ENCODE assay signal across 8 cellular contexts in the genomic region with DNA sequence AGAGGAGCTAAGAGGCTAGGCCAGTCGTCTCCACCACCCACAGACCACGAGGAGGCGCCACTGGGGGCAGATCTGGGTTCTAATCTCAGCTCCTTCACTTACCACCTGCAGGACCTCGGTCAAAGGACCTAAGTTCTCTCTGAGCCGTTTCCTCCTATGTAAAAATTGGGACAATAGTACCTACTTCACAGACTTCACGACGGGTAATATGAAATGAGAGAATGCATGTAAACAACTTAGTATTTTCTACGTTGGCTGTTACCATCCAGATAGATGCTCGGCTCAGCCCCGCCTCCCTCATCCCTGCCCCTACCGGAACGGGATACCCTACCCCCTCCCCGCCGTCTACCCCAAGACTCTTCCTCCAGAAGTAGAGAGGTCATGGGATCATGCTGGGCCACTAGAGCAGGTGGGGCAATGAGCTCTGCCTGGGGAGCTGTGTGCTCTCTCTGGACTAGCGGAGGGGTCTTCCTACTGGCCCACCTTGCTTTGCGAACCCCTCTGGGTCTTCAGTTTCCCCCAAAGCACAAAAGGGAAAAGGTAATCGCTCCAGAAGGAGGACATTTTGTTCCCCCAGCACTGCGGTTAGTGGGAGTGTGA. TPM values are rescaled to one million over a fixed set of nuclear protein-coding genes. Genes with fewer than 3 reads are reported as not detected.
DNase-seq lines count a peak whose midpoint lies in the region; ATAC-seq, FAIRE-seq and TF ChIP-seq lines count a peak whose summit lies in the region.

No MANE protein-coding gene starts in this region.

- peak; percentile 53 to 68 for TF ChIP-seq CTCF in endothelial cell of umbilical vein (IDR thresholded peaks at IDR 0.05; ENCODE audit: extremely low read depth in 1 of 2, insufficient read depth in 1 of 2, low read depth in 1 of 2, low read length in 2 of 2)

- H3K4me3 Mint-ChIP-seq in activated CD8-positive, alpha-beta T cell treated with anti-CD3 and anti-CD28 coated beads, Interleukin-2, amount 10 ng/mL, durations not matched to agents 7 days and 5 days = peak overlapping the region; percentile 81
- H3K4me3 Mint-ChIP-seq in stimulated activated naive CD8-positive, alpha-beta T cell treated with anti-CD3 and anti-CD28 coated beads, Interleukin-15, Interleukin-2, amounts not matched to agents 100 ng/mL and 50 ng/mL, for 24 hours = peak overlapping the region; percentile 87

- dilution Hi-C loops in endothelial cell of umbilical vein (cut with MboI; ENCODE audit: extremely low pct_ligation_motif_present, low sequenced_read_pairs) = no loop called here

- H3K36me3 Mint-ChIP-seq in activated CD8-positive, alpha-beta T cell treated with anti-CD3 and anti-CD28 coated beads, Interleukin-2, amount 10 ng/mL, durations not matched to agents 7 days and 5 days (ENCODE audit: low read depth) = peaks cover 35% of the 10 kb centered on the region
- H3K36me3 Mint-ChIP-seq in stimulated activated naive CD8-positive, alpha-beta T cell treated with anti-CD3 and anti-CD28 coated beads, Interleukin-15, Interleukin-2, amounts not matched to agents 100 ng/mL and 50 ng/mL, for 24 hours (ENCODE audit: low read depth) = peaks cover 31% of the 10 kb centered on the region

- H3K27ac ChIP-seq in endothelial cell of umbilical vein (ENCODE audit: insufficient read depth, low read depth, low read length) = peak overlapping the region; percentile 83

- H3K36me3 ChIP-seq in endothelial cell of umbilical vein (ENCODE audit: control insufficient read depth in 2 of 2, extremely low read depth in 1 of 2, insufficient read depth in 2 of 2, low read length in 2 of 2) = no peaks in the 10 kb centered on the region
- H3K36me3 ChIP-seq in mucosa of stomach (ENCODE audit: control insufficient read depth, insufficient read depth, low read length) = no peaks in the 10 kb centered on the region

- intact Hi-C loops in endothelial cell of umbilical vein (cut with micrococcal nuclease) = loop anchor here (1.0 to 10.0 kb wide), 6 partner anchors 9 to 343 kb away; a partner anchor contains a TSS

- DNase-seq in ELF-1 (ENCODE audit: low read depth, low spot score) (peak; percentile 82), NAMALWA (ENCODE audit: low spot score) (peak; percentile 58), endothelial cell of umbilical vein (ENCODE audit: low read depth, low spot score) (peak; percentile 52), NK-92 (lab: John Stamatoyannopoulos, UW; ENCODE audit: unreplicated experiment) (no peak)
- peak; percentile 66 for DNase-seq in activated CD8-positive, alpha-beta T cell treated with anti-CD3 and anti-CD28 coated beads, Interleukin-2, amount 10 ng/mL, durations not matched to agents 7 days and 5 days

- H3K9ac ChIP-seq in endothelial cell of umbilical vein (replicated peaks; ENCODE audit: extremely low read depth, insufficient read depth, low read length) (peak overlapping the region; percentile 68), mucosa of stomach (ENCODE audit: low read length) (peak overlapping the region; percentile 93)

- CTCF ChIA-PET in activated CD8-positive, alpha-beta T cell treated with anti-CD3 and anti-CD28 coated beads, Interleukin-2, amount 10 ng/mL, durations not matched to agents 7 days and 5 days (lab: Charles Lee) = interaction anchor here (0.7 to 12.0 kb wide), 25 partner anchors 9 to 455 kb away, joined by 3 to 257 read pairs (median 6); a partner anchor contains a TSS
- CTCF ChIA-PET in endothelial cell of umbilical vein (lab: Charles Lee) = interaction anchor here (0.6 to 10.0 kb wide), 30 partner anchors 9 to 536 kb away, joined by 3 to 122 read pairs (median 5); a partner anchor contains a TSS

- POLR2A ChIA-PET in activated CD8-positive, alpha-beta T cell treated with anti-CD3 and anti-CD28 coated beads, Interleukin-2, amount 10 ng/mL, durations not matched to agents 7 days and 5 days (lab: Charles Lee) = interaction anchor here (0.6 to 6.1 kb wide), 11 partner anchors 8 to 132 kb away, joined by 3 to 86 read pairs (median 3); a partner anchor contains a TSS
- POLR2A ChIA-PET in endothelial cell of umbilical vein (lab: Charles Lee) = interaction anchor here (0.6 kb wide), 1 partner anchor 40 kb away, joined by 11 read pairs; no protein-coding TSS in a partner anchor

- H3K27me3 Mint-ChIP-seq in activated CD8-positive, alpha-beta T cell treated with anti-CD3 and anti-CD28 coated beads, Interleukin-2, amount 10 ng/mL, durations not matched to agents 7 days and 5 days (ENCODE audit: low read depth) = no peaks in the 10 kb centered on the region
- no peaks in the 10 kb centered on the region for H3K27me3 Mint-ChIP-seq in stimulated activated naive CD8-positive, alpha-beta T cell treated with anti-CD3 and anti-CD28 coated beads, Interleukin-15, Interleukin-2, amounts not matched to agents 100 ng/mL and 50 ng/mL, for 24 hours

- H3K9me3 Mint-ChIP-seq in activated CD8-positive, alpha-beta T cell treated with anti-CD3 and anti-CD28 coated beads, Interleukin-2, amount 10 ng/mL, durations not matched to agents 7 days and 5 days (ENCODE audit: insufficient read depth) = no peaks in the 10 kb centered on the region
- H3K9me3 Mint-ChIP-seq in stimulated activated naive CD8-positive, alpha-beta T cell treated with anti-CD3 and anti-CD28 coated beads, Interleukin-15, Interleukin-2, amounts not matched to agents 100 ng/mL and 50 ng/mL, for 24 hours = no peaks in the 10 kb centered on the region

- FAIRE-seq in endothelial cell of umbilical vein (lab: Jason Lieb, UNC) = no peak

- H3K9me3 ChIP-seq in endothelial cell of umbilical vein (replicated peaks; ENCODE audit: control insufficient read depth, insufficient read depth, low read length) = no peaks in the 10 kb centered on the region
- no peaks in the 10 kb centered on the region for H3K9me3 ChIP-seq in mucosa of stomach (ENCODE audit: control insufficient read depth, low read length)

- H3K27ac Mint-ChIP-seq in activated CD8-positive, alpha-beta T cell treated with anti-CD3 and anti-CD28 coated beads, Interleukin-2, amount 10 ng/mL, durations not matched to agents 7 days and 5 days = peak overlapping the region; percentile 81
- peak overlapping the region; percentile 80 for H3K27ac Mint-ChIP-seq in stimulated activated naive CD8-positive, alpha-beta T cell treated with anti-CD3 and anti-CD28 coated beads, Interleukin-15, Interleukin-2, amounts not matched to agents 100 ng/mL and 50 ng/mL, for 24 hours

- no peak for TF ChIP-seq POLR2A in endothelial cell of umbilical vein (IDR thresholded peaks at IDR 0.05; ENCODE audit: low read depth, low read length)

- peak overlapping the region; percentile 61 for H2AFZ ChIP-seq in endothelial cell of umbilical vein (ENCODE audit: low read depth, low read length)

- H3K9me1 ChIP-seq in endothelial cell of umbilical vein (replicated peaks; ENCODE audit: control insufficient read depth, extremely low read depth, insufficient read depth, low read length) = no peaks in the 10 kb centered on the region

- H3K4me1 ChIP-seq in endothelial cell of umbilical vein (ENCODE audit: control insufficient read depth, extremely low read depth, insufficient read depth, low read length) = peaks cover 45% of the 10 kb centered on the region
- H3K4me1 ChIP-seq in mucosa of stomach (ENCODE audit: control insufficient read depth, insufficient read depth, low read length) = peaks cover 14% of the 10 kb centered on the region

- H3K4me3 ChIP-seq in endothelial cell of umbilical vein (replicated peaks in 1 of 3; ENCODE audit: insufficient read depth in 1 of 3, low read depth in 1 of 3, low read length in 3 of 3) = peak overlapping the region; percentile 51 to 80 (median 69)
- H3K4me3 ChIP-seq in mucosa of stomach (ENCODE audit: low read length) = peak overlapping the region; percentile 97

- no peaks in the 10 kb centered on the region for H3K27me3 ChIP-seq in endothelial cell of umbilical vein (ENCODE audit: control insufficient read depth in 2 of 2, insufficient read depth in 2 of 2, low read length in 2 of 2)
- H3K27me3 ChIP-seq in mucosa of stomach (ENCODE audit: control insufficient read depth, insufficient read depth, low read length) = no peaks in the 10 kb centered on the region

- peaks cover 85% of the 10 kb centered on the region for H3K4me1 Mint-ChIP-seq in activated CD8-positive, alpha-beta T cell treated with anti-CD3 and anti-CD28 coated beads, Interleukin-2, amount 10 ng/mL, durations not matched to agents 7 days and 5 days (ENCODE audit: low read depth)
- H3K4me1 Mint-ChIP-seq in stimulated activated naive CD8-positive, alpha-beta T cell treated with anti-CD3 and anti-CD28 coated beads, Interleukin-15, Interleukin-2, amounts not matched to agents 100 ng/mL and 50 ng/mL, for 24 hours (ENCODE audit: low read depth) = peaks cover 88% of the 10 kb centered on the region

- ATAC-seq in activated CD8-positive, alpha-beta T cell treated with anti-CD3 and anti-CD28 coated beads, Interleukin-2, amount 10 ng/mL, durations not matched to agents 7 days and 5 days = no peak
- no peak for ATAC-seq in GM21390 (IDR thresholded peaks at IDR 0.05; ENCODE audit: unreplicated experiment)

- TSS peak; percentile 52 for BruUV-seq in endothelial cell of umbilical vein (replicated peaks; lab: Mats Ljungman, UMichigan)

- H3K4me2 ChIP-seq in endothelial cell of umbilical vein (ENCODE audit: insufficient read depth, low read length) = peak overlapping the region; percentile 76

- H4K20me1 ChIP-seq in endothelial cell of umbilical vein (replicated peaks; ENCODE audit: control insufficient read depth, extremely low read depth, insufficient read depth, low read length) = no peaks in the 10 kb centered on the region

- H3K79me2 ChIP-seq in endothelial cell of umbilical vein (ENCODE audit: control insufficient read depth, insufficient read depth, low read length) = no peaks in the 10 kb centered on the region

RNA-seq across cellular contexts. Expression of a gene that starts 0.5 kb away (rescaled TPM):
- 10 to 100 TPM; 34.9 to 41.0 TPM for total RNA-seq in activated CD8-positive, alpha-beta T cell treated with anti-CD3 and anti-CD28 coated beads, Interleukin-2, amount 10 ng/mL, durations not matched to agents 7 days and 5 days
- total RNA-seq in endothelial cell of umbilical vein = 49.3 and 52.1 TPM in 2 replicates
- 19.8 and 22.5 TPM in 2 replicates for polyA plus RNA-seq in endothelial cell of umbilical vein
- 21.3 and 24.2 TPM in 2 replicates for polyA plus RNA-seq in endothelial cell of umbilical vein (2011; cell fraction: cytosol; rRNA removed)
- polyA plus RNA-seq in endothelial cell of umbilical vein (2011; cell fraction: nucleus; rRNA removed) = 19.6 and 24.1 TPM in 2 replicates
- 68.0 and 74.4 TPM in 2 replicates for polyA plus RNA-seq in endothelial cell of umbilical vein (2012)
- 20.1 and 38.6 TPM in 2 replicates for polyA minus RNA-seq in endothelial cell of umbilical vein
- polyA minus RNA-seq in endothelial cell of umbilical vein (2011; cell fraction: cytosol; rRNA and poly(A)+ RNA removed) = 13.1 TPM
- 10.2 and 13.2 TPM in 2 replicates for polyA minus RNA-seq in endothelial cell of umbilical vein (2011; cell fraction: nucleus; rRNA and poly(A)+ RNA removed)

RNA-seq across cellular contexts. Expression of a gene that starts 43.4 kb away (rescaled TPM):
- 10 to 100 TPM; 22.2 to 26.0 TPM for total RNA-seq in activated CD8-positive, alpha-beta T cell treated with anti-CD3 and anti-CD28 coated beads, Interleukin-2, amount 10 ng/mL, durations not matched to agents 7 days and 5 days
- 53.1 and 55.9 TPM in 2 replicates for total RNA-seq in endothelial cell of umbilical vein
- 20.3 and 23.5 TPM in 2 replicates for polyA plus RNA-seq in endothelial cell of umbilical vein
- polyA plus RNA-seq in endothelial cell of umbilical vein (2011; cell fraction: cytosol; rRNA removed) = 31.4 and 34.3 TPM in 2 replicates
- 32.0 and 32.5 TPM in 2 replicates for polyA plus RNA-seq in endothelial cell of umbilical vein (2011; cell fraction: nucleus; rRNA removed)
- polyA plus RNA-seq in endothelial cell of umbilical vein (2012) = 75.7 and 87.2 TPM in 2 replicates
- polyA minus RNA-seq in endothelial cell of umbilical vein = 56.2 and 56.9 TPM in 2 replicates
- polyA minus RNA-seq in endothelial cell of umbilical vein (2011; cell fraction: cytosol; rRNA and poly(A)+ RNA removed) = 8.6 TPM
- 18.4 and 29.8 TPM in 2 replicates for polyA minus RNA-seq in endothelial cell of umbilical vein (2011; cell fraction: nucleus; rRNA and poly(A)+ RNA removed)

RNA-seq across cellular contexts. Expression of a gene that starts 54.3 kb away (rescaled TPM):
- total RNA-seq in activated CD8-positive, alpha-beta T cell treated with anti-CD3 and anti-CD28 coated beads, Interleukin-2, amount 10 ng/mL, durations not matched to agents 7 days and 5 days = under 1 TPM; 0.26 to 0.29 TPM
- total RNA-seq in endothelial cell of umbilical vein = 18.5 and 20.4 TPM in 2 replicates
- 5.5 and 6.2 TPM in 2 replicates for polyA plus RNA-seq in endothelial cell of umbilical vein
- polyA plus RNA-seq in endothelial cell of umbilical vein (2011; cell fraction: cytosol; rRNA removed) = 3.2 and 3.6 TPM in 2 replicates
- polyA plus RNA-seq in endothelial cell of umbilical vein (2011; cell fraction: nucleus; rRNA removed) = 2.6 and 2.9 TPM in 2 replicates
- polyA plus RNA-seq in endothelial cell of umbilical vein (2012) = 5.4 and 7.7 TPM in 2 replicates
- polyA minus RNA-seq in endothelial cell of umbilical vein = 6.9 and 10.3 TPM in 2 replicates
- 0.82 TPM for polyA minus RNA-seq in endothelial cell of umbilical vein (2011; cell fraction: cytosol; rRNA and poly(A)+ RNA removed)
- polyA minus RNA-seq in endothelial cell of umbilical vein (2011; cell fraction: nucleus; rRNA and poly(A)+ RNA removed) = 2.7 and 5.1 TPM in 2 replicates

Comparison
In these comparisons a context has a peak if more than half of its experiments do, and no peak if none do; other contexts are left out.
1. RNA of a gene that starts 54.3 kb away (total RNA-seq): 18.5 to 20.4 TPM in endothelial cell of umbilical vein; 0.26 to 0.29 TPM in activated CD8-positive, alpha-beta T cell treated with anti-CD3 and anti-CD28 coated beads, Interleukin-2, amount 10 ng/mL, durations not matched to agents 7 days and 5 days; every median in the first group is over 10 times any median in the second.